ENCODE assay signal across 14 cellular contexts in the genomic region with DNA sequence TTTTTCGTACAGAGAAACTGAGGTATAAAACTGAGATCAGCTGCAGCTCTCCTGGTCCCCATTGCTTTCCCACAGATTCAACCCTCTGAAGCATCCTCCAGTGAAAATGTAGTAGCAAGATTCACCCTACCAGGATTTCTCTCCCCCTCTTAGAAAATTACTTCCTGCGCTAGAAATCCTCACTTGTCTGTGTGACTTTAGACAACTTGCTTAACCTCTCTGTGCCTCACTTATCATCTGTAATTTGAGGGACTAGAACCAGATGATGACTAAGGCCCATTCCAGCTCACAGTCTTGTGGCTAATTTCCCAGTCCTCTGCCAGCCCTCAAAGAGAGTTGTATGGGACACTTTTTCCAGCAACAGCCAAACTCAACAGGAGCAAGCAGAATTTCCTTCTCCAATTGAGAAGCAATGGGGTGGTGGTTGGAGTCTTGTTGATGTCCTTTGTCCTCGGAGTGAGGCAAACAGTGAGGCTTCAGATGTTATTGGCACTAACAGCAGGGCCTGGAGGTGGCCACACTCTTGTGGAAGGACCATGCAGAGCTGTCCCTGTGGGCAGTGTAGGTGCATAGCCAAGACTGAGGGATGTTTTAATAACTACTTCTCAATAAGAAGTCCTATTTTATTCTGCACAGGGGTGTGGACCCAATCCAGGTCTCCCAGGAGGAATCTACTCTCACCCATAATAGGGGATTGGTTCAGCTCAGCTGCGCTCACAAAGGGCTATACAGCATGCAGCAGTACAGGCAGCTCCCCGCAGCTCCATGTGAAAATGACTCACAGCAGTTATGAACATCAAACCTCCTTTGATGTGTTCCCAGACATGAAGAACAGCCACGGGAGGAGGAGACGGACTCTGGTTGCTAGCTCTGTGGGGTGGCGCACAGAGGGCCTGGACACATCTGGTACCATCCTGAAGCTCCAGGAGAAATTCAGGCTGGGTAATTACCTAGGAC.
DNase-seq lines count a peak whose midpoint lies in the region; ATAC-seq and TF ChIP-seq lines count a peak whose summit lies in the region.
"Had no signal": no experiment of that assay in that cellular context is flagged by ENCODE, and none has a peak within 500 bp of the region (broad histone marks: within the 10 kb centered on the region; RNA-seq: fewer than 3 reads in every experiment).

No MANE protein-coding gene starts in this region.

- intact Hi-C loops in left cardiac atrium (cut with DNase I): loop anchor here (2.0 to 10.0 kb wide), 3 partner anchors 84 to 463 kb away; a partner anchor contains a TSS

- no peak for TF ChIP-seq POLR2A in erythroblast (IDR thresholded peaks at IDR 0.05; ENCODE audit: low read length)

- H3K27ac Mint-ChIP-seq in stimulated activated naive B cell treated with anti-CD40 and anti-IgM and Interleukin-4, amounts not matched to agents 10 μg/mL and 1 μg/mL and 100 μg/mL, for 72 hours: peak overlapping the region; percentile 87
- H3K27ac Mint-ChIP-seq: activated T-cell treated with anti-CD3 and anti-CD28 coated beads, Interleukin-2, amount 50 U/mL, for 72 hours had no signal

- peaks cover 73 to 96% of the 10 kb centered on the region in 2 donors for H3K4me1 Mint-ChIP-seq in stimulated activated naive B cell treated with anti-CD40 and anti-IgM and Interleukin-4, amounts not matched to agents 10 μg/mL and 1 μg/mL and 100 μg/mL, for 72 hours

- no peaks in the 10 kb centered on the region for H3K27me3 Mint-ChIP-seq in stimulated activated naive B cell treated with anti-CD40 and anti-IgM and Interleukin-4, amounts not matched to agents 10 μg/mL and 1 μg/mL and 100 μg/mL, for 72 hours

- no peak for ATAC-seq in stimulated activated naive B cell treated with anti-CD40 and anti-IgM and Interleukin-4, amounts not matched to agents 10 μg/mL and 1 μg/mL and 100 μg/mL, for 72 hours (replicated peaks)
- ATAC-seq in left cardiac atrium: no peak
- ATAC-seq: activated T-cell treated with anti-CD3 and anti-CD28 coated beads, Interleukin-2, amount 50 U/mL, for 72 hours; left ventricle myocardium superior; pancreas had no signal

- H3K4me3 Mint-ChIP-seq in stimulated activated naive B cell treated with anti-CD40 and anti-IgM and Interleukin-4, amounts not matched to agents 10 μg/mL and 1 μg/mL and 100 μg/mL, for 72 hours: no peak overlapping the region
- H3K4me3 Mint-ChIP-seq: activated T-cell treated with anti-CD3 and anti-CD28 coated beads, Interleukin-2, amount 50 U/mL, for 72 hours had no signal

- DNase-seq in HT-29 (ENCODE audit: low spot score): peak; percentile 51
- DNase-seq in amniotic epithelial cell (ENCODE audit: low read depth): peak; percentile 61
- DNase-seq in foreskin melanocyte: peak; percentile 94
- no peak for DNase-seq in stimulated activated naive B cell treated with anti-CD40 and anti-IgM and Interleukin-4, amounts not matched to agents 10 μg/mL and 1 μg/mL and 100 μg/mL, for 72 hours
- DNase-seq in left cardiac atrium: no peak
- DNase-seq in activated naive CD4-positive, alpha-beta T cell treated with anti-CD3 and anti-CD28 coated beads, Interleukin-2, amount 50 U/mL, for 16 hours: no peak
- no peak for DNase-seq in erythroblast (lab: John Stamatoyannopoulos, UW)
- DNase-seq: activated T-cell treated with anti-CD3 and anti-CD28 coated beads, Interleukin-2, amount 50 U/mL, for 72 hours; left ventricle myocardium superior; MV-4-11; NCI-H524; pancreas; SIG-M5; stimulated activated CD4-positive, alpha-beta T cell treated with anti-CD3 and anti-CD28 coated beads, Interleukin-2, amount 100 ng/mL, for 48 hours had no signal

- H3K9me3 Mint-ChIP-seq in stimulated activated naive B cell treated with anti-CD40 and anti-IgM and Interleukin-4, amounts not matched to agents 10 μg/mL and 1 μg/mL and 100 μg/mL, for 72 hours: no peaks in the 10 kb centered on the region
- H3K9me3 Mint-ChIP-seq: activated T-cell treated with anti-CD3 and anti-CD28 coated beads, Interleukin-2, amount 50 U/mL, for 72 hours had no signal

- peaks cover 0 to 1% of the 10 kb centered on the region in 2 donors for H3K36me3 Mint-ChIP-seq in stimulated activated naive B cell treated with anti-CD40 and anti-IgM and Interleukin-4, amounts not matched to agents 10 μg/mL and 1 μg/mL and 100 μg/mL, for 72 hours

Comparison
In these comparisons a context has a peak if more than half of its experiments do, and no peak if none do; other contexts are left out.
1. DNase-seq: peak in HT-29 (single experiment), amniotic epithelial cell (single experiment) and foreskin melanocyte (single experiment); none in stimulated activated naive B cell treated with anti-CD40 and anti-IgM and Interleukin-4, amounts not matched to agents 10 μg/mL and 1 μg/mL and 100 μg/mL, for 72 hours (single experiment), left cardiac atrium (single experiment), activated naive CD4-positive, alpha-beta T cell treated with anti-CD3 and anti-CD28 coated beads, Interleukin-2, amount 50 U/mL, for 16 hours (single experiment) and erythroblast (0 of 2).